ENCODE assay signal across 27 cellular contexts in genomic region chr7:107196834-107197610, GRCh38. TPM values are rescaled to one million over a fixed set of nuclear protein-coding genes. Genes with fewer than 3 reads are reported as not detected.
DNase-seq lines count a peak whose midpoint lies in the region; ATAC-seq, FAIRE-seq and TF ChIP-seq lines count a peak whose summit lies in the region.
"Had no signal": no experiment of that assay in that cellular context is flagged by ENCODE, and none has a peak within 500 bp of the region (broad histone marks: within the 10 kb centered on the region; RNA-seq: fewer than 3 reads in every experiment).

No MANE protein-coding gene starts in this region.

- no peaks in the 10 kb centered on the region for H3K9me3 ChIP-seq in CD8-positive, alpha-beta T cell (ENCODE audit: low read length)
- H3K9me3 ChIP-seq in K562 (replicated peaks; ENCODE audit: control insufficient read depth, insufficient read depth, low read depth, low read length): no peaks in the 10 kb centered on the region
- no peaks in the 10 kb centered on the region for H3K9me3 ChIP-seq in naive thymus-derived CD4-positive, alpha-beta T cell (ENCODE audit: control insufficient read depth in 2 of 3, low read length in 3 of 3)
- H3K9me3 ChIP-seq in CD8-positive, alpha-beta memory T cell (ENCODE audit: low read length): no peaks in the 10 kb centered on the region
- H3K9me3 ChIP-seq in gastrocnemius medialis: no peaks in the 10 kb centered on the region
- H3K9me3 ChIP-seq: esophagus muscularis mucosa, MG63, tibial nerve had no signal

- no peaks in the 10 kb centered on the region for H4K20me1 ChIP-seq in K562 (replicated peaks; ENCODE audit: control insufficient read depth, insufficient read depth, low read length)

- no peaks in the 10 kb centered on the region for H3K9me1 ChIP-seq in K562 (ENCODE audit: control insufficient read depth, insufficient read depth, low read length)

- H3K36me3 Mint-ChIP-seq in CD8-positive, alpha-beta T cell: peaks cover 81% of the 10 kb centered on the region
- H3K36me3 Mint-ChIP-seq in HFFc6 (ENCODE audit: low read depth): peaks cover 15% of the 10 kb centered on the region
- peaks cover 6 to 38% (median 21%) of the 10 kb centered on the region in 5 donors for H3K36me3 Mint-ChIP-seq in naive thymus-derived CD4-positive, alpha-beta T cell
- H3K36me3 Mint-ChIP-seq in CD8-positive, alpha-beta memory T cell: peaks cover 0 to 89% (median 28%) of the 10 kb centered on the region in 3 donors

- no peak for FAIRE-seq in K562 (lab: Jason Lieb, UNC)
- FAIRE-seq: frontal cortex, GM12892, islet of Langerhans had no signal

- intact Hi-C loops in CD8-positive, alpha-beta T cell (cut with DNase I, micrococcal nuclease): no loop called here
- intact Hi-C loops in K562 (cut with micrococcal nuclease): no loop called here
- intact Hi-C loops in naive thymus-derived CD4-positive, alpha-beta T cell (cut with micrococcal nuclease): loop anchor here in 1 of 2 donors (1.0 to 2.0 kb wide), 2 partner anchors 8 to 16 kb away; no protein-coding TSS in a partner anchor
- intact Hi-C loops in gastrocnemius medialis (cut with DNase I; ENCODE audit: low total_unique reads): loop anchor here (5.0 kb wide), 1 partner anchor 525 kb away; no protein-coding TSS in a partner anchor

- BruUV-seq in K562 (replicated peaks; lab: Mats Ljungman, UMichigan): no TSS peak

- POLR2A ChIA-PET in CD8-positive, alpha-beta T cell (lab: Charles Lee): interaction anchor here (0.8 to 4.4 kb wide), 2 partner anchors 15 to 28 kb away, joined by 3 to 17 read pairs; partner anchors contain the start of gene HBP1
- POLR2A ChIA-PET in K562 (lab: Yijun Ruan, JAX): interaction anchor here (0.6 to 2.9 kb wide), 10 partner anchors 8 to 912 kb away, joined by 3 to 14 read pairs (median 3); partner anchors contain the start of gene HBP1
- POLR2A ChIA-PET in naive thymus-derived CD4-positive, alpha-beta T cell (lab: Charles Lee): interaction anchor here (4.1 kb wide), 1 partner anchor 28 kb away, joined by 24 read pairs; the partner anchor contains the start of gene HBP1
- POLR2A ChIA-PET in CD8-positive, alpha-beta memory T cell (lab: Charles Lee): no interaction called here

- H3K4me2 ChIP-seq in K562 (ENCODE audit: insufficient read depth, low read length): no peak overlapping the region
- H3K4me2 ChIP-seq: GM23338 had no signal

- H3K27ac ChIP-seq in CD8-positive, alpha-beta T cell (ENCODE audit: low read depth, low read length): no peak overlapping the region
- H3K27ac ChIP-seq in K562 (ENCODE audit: extremely low read depth, low read depth, low read length) (no peak overlapping the region), gastrocnemius medialis (no peak overlapping the region)
- no peak overlapping the region for H3K27ac ChIP-seq in naive thymus-derived CD4-positive, alpha-beta T cell (ENCODE audit: low read depth, low read length)
- no peak overlapping the region for H3K27ac ChIP-seq in CD8-positive, alpha-beta memory T cell (ENCODE audit: low read depth, low read length)
- H3K27ac ChIP-seq: esophagus muscularis mucosa, SK-N-MC, tibial nerve had no signal

- TF ChIP-seq CTCF in CD8-positive, alpha-beta T cell (IDR thresholded peaks at IDR 0.05): no peak
- TF ChIP-seq CTCF in HFFc6 (IDR thresholded peaks at IDR 0.05) (no peak), K562 (IDR thresholded peaks at IDR 0.05 in 2 of 3, conservative IDR thresholded peaks at IDR 0.05 in 1 of 3; ENCODE audit: insufficient read depth in 2 of 3, low read depth in 1 of 3, low read length in 3 of 3) (no peak), gastrocnemius medialis (IDR thresholded peaks at IDR 0.05 in 4 of 5, conservative IDR thresholded peaks at IDR 0.05 in 1 of 5) (no peak)

- no peak for TF ChIP-seq RAD21 in K562 (CRISPR knock-in tag; conservative IDR thresholded peaks at IDR 0.05 in 1 of 2, IDR thresholded peaks at IDR 0.05 in 1 of 2)

- in situ Hi-C loops in K562 (cut with MboI) (loop anchor here (10.0 kb wide), 1 partner anchor 528 kb away; no protein-coding TSS in a partner anchor), gastrocnemius medialis (cut with MboI; ENCODE audit: low sequenced_read_pairs in 4 of 4) (loop anchor here in 3 of 4 donors (25.0 kb wide), 4 partner anchors 365 to 690 kb away; partner anchors contain the start of genes CBLL1 (in 2 of the 3), BCAP29 (in 1 of the 3), COG5 (in 1 of the 3) and DLD (in 1 of the 3))

- CTCF ChIA-PET in CD8-positive, alpha-beta T cell (lab: Charles Lee): interaction anchor here (1.2 kb wide), 1 partner anchor 12 kb away, joined by 3 read pairs; no protein-coding TSS in a partner anchor
- CTCF ChIA-PET in K562 (lab: Yijun Ruan, JAX; ENCODE audit: low intra/inter-chr PET ratio): no interaction called here
- CTCF ChIA-PET in naive thymus-derived CD4-positive, alpha-beta T cell (lab: Charles Lee): interaction anchor here (0.5 kb wide), 1 partner anchor 27 kb away, joined by 3 read pairs; no protein-coding TSS in a partner anchor
- CTCF ChIA-PET in CD8-positive, alpha-beta memory T cell (lab: Charles Lee): interaction anchor here (1.0 to 1.3 kb wide), 3 partner anchors 10 to 29 kb away, joined by 3 read pairs; no protein-coding TSS in a partner anchor

- H3K27me3 Mint-ChIP-seq in CD8-positive, alpha-beta T cell (ENCODE audit: low read depth): no peaks in the 10 kb centered on the region
- no peaks in the 10 kb centered on the region for H3K27me3 Mint-ChIP-seq in HFFc6 (ENCODE audit: insufficient read depth)
- H3K27me3 Mint-ChIP-seq in naive thymus-derived CD4-positive, alpha-beta T cell: no peaks in the 10 kb centered on the region
- H3K27me3 Mint-ChIP-seq in CD8-positive, alpha-beta memory T cell: no peaks in the 10 kb centered on the region
- H3K27me3 Mint-ChIP-seq: IgD-negative memory B cell; stimulated activated naive CD8-positive, alpha-beta T cell treated with anti-CD3 and anti-CD28 coated beads, Interleukin-15, amount 100 ng/mL, for 72 hours had no signal

- no peaks in the 10 kb centered on the region for H3K4me1 ChIP-seq in CD8-positive, alpha-beta T cell (ENCODE audit: insufficient read depth, low read length)
- no peaks in the 10 kb centered on the region for H3K4me1 ChIP-seq in K562 (replicated peaks in 1 of 2; ENCODE audit: control insufficient read depth in 2 of 2, insufficient read depth in 2 of 2, low read length in 2 of 2)
- no peaks in the 10 kb centered on the region for H3K4me1 ChIP-seq in naive thymus-derived CD4-positive, alpha-beta T cell (ENCODE audit: control insufficient read depth in 2 of 2, insufficient read depth in 2 of 2, low read length in 2 of 2)
- no peaks in the 10 kb centered on the region for H3K4me1 ChIP-seq in CD8-positive, alpha-beta memory T cell (ENCODE audit: insufficient read depth, low read length)
- peaks cover 0 to 8% of the 10 kb centered on the region in 2 donors for H3K4me1 ChIP-seq in gastrocnemius medialis

- H3K9me3 Mint-ChIP-seq in CD8-positive, alpha-beta T cell: no peaks in the 10 kb centered on the region
- H3K9me3 Mint-ChIP-seq in HFFc6: no peaks in the 10 kb centered on the region
- no peaks in the 10 kb centered on the region for H3K9me3 Mint-ChIP-seq in naive thymus-derived CD4-positive, alpha-beta T cell
- H3K9me3 Mint-ChIP-seq in CD8-positive, alpha-beta memory T cell: no peaks in the 10 kb centered on the region
- H3K9me3 Mint-ChIP-seq: GM23338; IgD-negative memory B cell; stimulated activated naive CD8-positive, alpha-beta T cell treated with anti-CD3 and anti-CD28 coated beads, Interleukin-15, amount 100 ng/mL, for 72 hours had no signal

- ATAC-seq in CD8-positive, alpha-beta T cell: no peak
- ATAC-seq in K562 (no peak), gastrocnemius medialis (no peak)
- ATAC-seq in naive thymus-derived CD4-positive, alpha-beta T cell: no peak
- ATAC-seq: GM23338; stimulated activated naive CD8-positive, alpha-beta T cell treated with anti-CD3 and anti-CD28 coated beads, Interleukin-15, amount 100 ng/mL, for 72 hours had no signal

- no peak for TF ChIP-seq EP300 in K562 (IDR thresholded peaks at IDR 0.05; ENCODE audit: low read length)

- no peak for DNase-seq in CD8-positive, alpha-beta T cell
- DNase-seq in HFFc6 (no peak), K562 (ENCODE audit: extremely low read depth in 1 of 4, low spot score in 3 of 4) (no peak), ecto neural progenitor cell (ENCODE audit: low spot score) (no peak), gastrocnemius medialis (no peak), NCI-H526 treated with DMSO at 0.1 percent for 48 hours (lab: John Stamatoyannopoulos, UW) (no peak)
- no peak for DNase-seq in naive thymus-derived CD4-positive, alpha-beta T cell
- DNase-seq in CD8-positive, alpha-beta memory T cell: no peak
- DNase-seq: activated CD4-positive, alpha-beta T cell treated with anti-CD3 and anti-CD28 coated beads, Interleukin-2, amount 50 U/mL, for 48 hours; activated naive CD4-positive, alpha-beta T cell treated with anti-CD3 and anti-CD28 coated beads, Interleukin-2, amount 50 U/mL, for 16 hours; activated T-cell treated with anti-CD3 and anti-CD28 coated beads, Interleukin-2, amount 50 U/mL, for 1 hour; DND-41; effector CD4-positive, alpha-beta T cell; mammary epithelial cell; MG63; NCI-H1417; RPMI8226; stimulated activated CD4-positive, alpha-beta T cell treated with anti-CD3 and anti-CD28 coated beads, Interleukin-4, amount 100 ng/mL, for 24 hours; stimulated activated naive CD8-positive, alpha-beta T cell treated with anti-CD3 and anti-CD28 coated beads, Interleukin-15, amount 100 ng/mL, for 72 hours had no signal

- H3K36me3 ChIP-seq in CD8-positive, alpha-beta T cell (ENCODE audit: insufficient read depth, low read length): peaks cover 59% of the 10 kb centered on the region
- H3K36me3 ChIP-seq in K562 (ENCODE audit: control insufficient read depth, insufficient read depth, low read length) (peaks cover 57% of the 10 kb centered on the region), gastrocnemius medialis (peaks cover 7 to 79% of the 10 kb centered on the region in 2 donors)
- peaks cover 13 to 83% (median 40%) of the 10 kb centered on the region in 3 experiments for H3K36me3 ChIP-seq in naive thymus-derived CD4-positive, alpha-beta T cell (ENCODE audit: control insufficient read depth in 2 of 3, insufficient read depth in 3 of 3, low read length in 3 of 3)
- H3K36me3 ChIP-seq in CD8-positive, alpha-beta memory T cell (ENCODE audit: insufficient read depth, low read length): peaks cover 64% of the 10 kb centered on the region
- H3K36me3 ChIP-seq: MG63 had no signal

- H3K79me2 ChIP-seq in K562 (ENCODE audit: control insufficient read depth, insufficient read depth, low read length): no peaks in the 10 kb centered on the region

- 84% methylated on average over 10 of the region's 10 CpGs for WGBS in K562 (ENCODE audit: insufficient coverage, low coverage, missing lambda C conversion rate)

- H3K4me3 Mint-ChIP-seq in CD8-positive, alpha-beta T cell: no peak overlapping the region
- H3K4me3 Mint-ChIP-seq in HFFc6: no peak overlapping the region
- H3K4me3 Mint-ChIP-seq in naive thymus-derived CD4-positive, alpha-beta T cell: no peak overlapping the region
- no peak overlapping the region for H3K4me3 Mint-ChIP-seq in CD8-positive, alpha-beta memory T cell
- H3K4me3 Mint-ChIP-seq: GM23338; IgD-negative memory B cell; stimulated activated naive CD8-positive, alpha-beta T cell treated with anti-CD3 and anti-CD28 coated beads, Interleukin-15, amount 100 ng/mL, for 72 hours had no signal

- no peak overlapping the region for H2AFZ ChIP-seq in K562 (ENCODE audit: low read depth, low read length)
- H2AFZ ChIP-seq: GM23338 had no signal

- peaks cover 6% of the 10 kb centered on the region for H3K4me1 Mint-ChIP-seq in CD8-positive, alpha-beta T cell (ENCODE audit: low read depth)
- peaks cover 7% of the 10 kb centered on the region for H3K4me1 Mint-ChIP-seq in HFFc6 (ENCODE audit: low read depth)
- H3K4me1 Mint-ChIP-seq in naive thymus-derived CD4-positive, alpha-beta T cell: peaks cover 0 to 13% (median 5%) of the 10 kb centered on the region in 7 donors
- H3K4me1 Mint-ChIP-seq in CD8-positive, alpha-beta memory T cell: peaks cover 4 to 18% (median 8%) of the 10 kb centered on the region in 3 donors
- H3K4me1 Mint-ChIP-seq: GM23338; stimulated activated naive CD8-positive, alpha-beta T cell treated with anti-CD3 and anti-CD28 coated beads, Interleukin-15, amount 100 ng/mL, for 72 hours had no signal

- TF ChIP-seq POLR2A in K562 (conservative IDR thresholded peaks at IDR 0.05): no peak
- no peak for TF ChIP-seq POLR2A in gastrocnemius medialis (IDR thresholded peaks at IDR 0.05)

- H3K4me3 ChIP-seq in CD8-positive, alpha-beta T cell (ENCODE audit: low read depth, low read length): no peak overlapping the region
- H3K4me3 ChIP-seq in K562 (no peak overlapping the region), gastrocnemius medialis (no peak overlapping the region)
- H3K4me3 ChIP-seq in naive thymus-derived CD4-positive, alpha-beta T cell (ENCODE audit: low read length): no peak overlapping the region
- no peak overlapping the region for H3K4me3 ChIP-seq in CD8-positive, alpha-beta memory T cell (ENCODE audit: low read length)
- H3K4me3 ChIP-seq: esophagus muscularis mucosa, GM23338, MG63, SK-N-MC, tibial nerve had no signal

- no peak overlapping the region for H3K9ac ChIP-seq in K562 (ENCODE audit: insufficient read depth in 1 of 2, low read depth in 2 of 2, low read length in 2 of 2)

- peak overlapping the region; percentile 11 for H3K27ac Mint-ChIP-seq in CD8-positive, alpha-beta T cell
- H3K27ac Mint-ChIP-seq in HFFc6: peak overlapping the region; percentile 29; the same call in 1 of the 2 replicates
- peak overlapping the region in 7 of 9 donors; percentile 5 to 75 (median 32) for H3K27ac Mint-ChIP-seq in naive thymus-derived CD4-positive, alpha-beta T cell
- peak overlapping the region in 3 of 8 donors; percentile 5 to 59 (median 12) for H3K27ac Mint-ChIP-seq in CD8-positive, alpha-beta memory T cell

- no peaks in the 10 kb centered on the region for H3K27me3 ChIP-seq in CD8-positive, alpha-beta T cell (ENCODE audit: insufficient read depth, low read length)
- no peaks in the 10 kb centered on the region for H3K27me3 ChIP-seq in K562 (ENCODE audit: control insufficient read depth in 2 of 2, insufficient read depth in 2 of 2, low read length in 2 of 2)
- H3K27me3 ChIP-seq in naive thymus-derived CD4-positive, alpha-beta T cell (ENCODE audit: control insufficient read depth in 2 of 2, insufficient read depth in 2 of 2, low read length in 2 of 2): no peaks in the 10 kb centered on the region
- no peaks in the 10 kb centered on the region for H3K27me3 ChIP-seq in CD8-positive, alpha-beta memory T cell (ENCODE audit: insufficient read depth, low read length, poor library complexity, severe bottlenecking)
- no peaks in the 10 kb centered on the region for H3K27me3 ChIP-seq in gastrocnemius medialis
- H3K27me3 ChIP-seq: esophagus muscularis mucosa, MG63, tibial nerve had no signal

RNA-seq across cellular contexts. Expression of gene HBP1, which starts 28.2 kb away (rescaled TPM):
- total RNA-seq in CD8-positive, alpha-beta T cell: 100 to 1,000 TPM; 233 to 251 TPM
- total RNA-seq in HFFc6 (2021; fragmentation: NEBNext Ultra II Directional; extraction: Animal tissue kit (Norgen Biotek cat#: 25700)): 10 to 100 TPM; 22.8 to 34.4 (median 28.5) TPM
- total RNA-seq in K562 (2011; cell fraction: chromatin; rRNA removed; ENCODE audit: low replicate concordance): 92.0 and 187 TPM in 2 replicates
- total RNA-seq in K562 (2011; cell fraction: nucleolus; rRNA removed): 33.9 and 45.5 TPM in 2 replicates
- 81.3 and 111 TPM in 2 replicates for total RNA-seq in K562 (2011; cell fraction: nucleoplasm; rRNA removed)
- total RNA-seq in K562 (2014; rRNA removed): 21.2 and 22.6 TPM in 2 replicates
- 31.5 and 41.4 TPM in 2 replicates for total RNA-seq in K562 (2014; rRNA removed; fragmentation: Illumina TruSeq; extraction: Trizol)
- 16.2 and 18.7 TPM in 2 replicates for total RNA-seq in K562 (2015; rRNA removed; fragmentation: Illumina TruSeq; extraction: Trizol)
- total RNA-seq in K562 (2021): 22.9 and 27.0 TPM in 2 replicates
- 43.4 and 59.9 TPM in 2 replicates for polyA plus RNA-seq in K562 (2011; rRNA removed)
- polyA plus RNA-seq in K562 (2011; cell fraction: cytosol; rRNA removed): 17.5 and 26.0 TPM in 2 replicates
- 35.1 and 41.0 TPM in 2 replicates for polyA plus RNA-seq in K562 (2011; cell fraction: nucleus; rRNA removed)
- polyA plus RNA-seq in K562 (2012): 35.6 and 44.8 TPM in 2 replicates
- 24.1 and 30.7 TPM in 2 replicates for polyA plus RNA-seq in K562 (2014; fragmentation: Illumina TruSeq; extraction: Trizol)
- 10 to 100 TPM; 37.9 to 44.9 TPM for polyA plus RNA-seq in K562 (2014; fragmentation: Nextera tagmentation; extraction: Ambion mirVana)
- 16.5 and 20.3 TPM in 2 replicates for polyA plus RNA-seq in K562 (2014; rRNA removed)
- polyA minus RNA-seq in K562 (2011; rRNA and poly(A)+ RNA removed): 90.1 and 96.8 TPM in 2 replicates
- polyA minus RNA-seq in K562 (2011; cell fraction: cytosol; rRNA and poly(A)+ RNA removed): 16.4 and 22.4 TPM in 2 replicates
- 35.4 and 48.2 TPM in 2 replicates for polyA minus RNA-seq in K562 (2011; cell fraction: nucleus; rRNA and poly(A)+ RNA removed)
- 100 to 1,000 TPM in 4 of 5 experiments, 10 to 100 TPM in 1; 34.6 to 219 (median 124) TPM for total RNA-seq in naive thymus-derived CD4-positive, alpha-beta T cell
- polyA plus RNA-seq in naive thymus-derived CD4-positive, alpha-beta T cell: 10 to 100 TPM; 63.9 to 82.9 TPM
- 10 to 100 TPM; 17.2 to 17.6 TPM for total RNA-seq in CD8-positive, alpha-beta memory T cell
- polyA plus RNA-seq in CD8-positive, alpha-beta memory T cell: 52.3 TPM
- 100 to 1,000 TPM in 3 of 4 donors, 10 to 100 TPM in 1; 70.6 to 172 (median 143) TPM for total RNA-seq in gastrocnemius medialis
